In the genomic region with DNA sequence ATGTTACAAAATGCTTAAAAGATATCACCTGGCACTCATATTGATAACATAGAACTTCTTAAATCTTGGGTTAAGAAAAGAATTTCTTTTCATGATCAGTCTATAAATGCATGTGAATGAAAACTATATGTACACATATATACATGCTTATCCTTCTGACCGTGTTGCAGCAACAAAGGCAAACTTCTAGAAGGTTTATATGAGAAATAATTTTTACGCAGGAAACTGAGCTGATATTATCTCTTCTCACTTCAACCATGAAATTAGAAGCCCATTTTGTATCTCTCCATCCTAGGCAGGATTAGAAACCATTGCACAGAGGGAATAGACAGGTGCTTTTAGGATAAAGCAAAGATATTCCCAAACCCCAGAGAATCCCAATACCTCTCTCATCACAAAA, we compare ENCODE assay signal across 3 cellular contexts.
TF ChIP-seq lines count a peak whose summit lies in the region.

No MANE protein-coding gene starts in this region.

TF ChIP-seq in liver, 16 proteins besides CTCF, POLR2A, EP300 and RAD21 (continued from another document):
- TF ChIP-seq ATF3 (IDR thresholded peaks at IDR 0.05) (no peak), FOXA1 (IDR thresholded peaks at IDR 0.05) (no peak), ZBTB33 (IDR thresholded peaks at IDR 0.05) (no peak), GABPA (IDR thresholded peaks at IDR 0.05 in 1 of 2, conservative IDR thresholded peaks at IDR 0.05 in 1 of 2) (no peak), YY1 (IDR thresholded peaks at IDR 0.05) (no peak), NR2F2 (IDR thresholded peaks at IDR 0.05) (no peak), SP1 (IDR thresholded peaks at IDR 0.05) (no peak), HNF4G (IDR thresholded peaks at IDR 0.05) (no peak)
- TF ChIP-seq, protein P1, sequence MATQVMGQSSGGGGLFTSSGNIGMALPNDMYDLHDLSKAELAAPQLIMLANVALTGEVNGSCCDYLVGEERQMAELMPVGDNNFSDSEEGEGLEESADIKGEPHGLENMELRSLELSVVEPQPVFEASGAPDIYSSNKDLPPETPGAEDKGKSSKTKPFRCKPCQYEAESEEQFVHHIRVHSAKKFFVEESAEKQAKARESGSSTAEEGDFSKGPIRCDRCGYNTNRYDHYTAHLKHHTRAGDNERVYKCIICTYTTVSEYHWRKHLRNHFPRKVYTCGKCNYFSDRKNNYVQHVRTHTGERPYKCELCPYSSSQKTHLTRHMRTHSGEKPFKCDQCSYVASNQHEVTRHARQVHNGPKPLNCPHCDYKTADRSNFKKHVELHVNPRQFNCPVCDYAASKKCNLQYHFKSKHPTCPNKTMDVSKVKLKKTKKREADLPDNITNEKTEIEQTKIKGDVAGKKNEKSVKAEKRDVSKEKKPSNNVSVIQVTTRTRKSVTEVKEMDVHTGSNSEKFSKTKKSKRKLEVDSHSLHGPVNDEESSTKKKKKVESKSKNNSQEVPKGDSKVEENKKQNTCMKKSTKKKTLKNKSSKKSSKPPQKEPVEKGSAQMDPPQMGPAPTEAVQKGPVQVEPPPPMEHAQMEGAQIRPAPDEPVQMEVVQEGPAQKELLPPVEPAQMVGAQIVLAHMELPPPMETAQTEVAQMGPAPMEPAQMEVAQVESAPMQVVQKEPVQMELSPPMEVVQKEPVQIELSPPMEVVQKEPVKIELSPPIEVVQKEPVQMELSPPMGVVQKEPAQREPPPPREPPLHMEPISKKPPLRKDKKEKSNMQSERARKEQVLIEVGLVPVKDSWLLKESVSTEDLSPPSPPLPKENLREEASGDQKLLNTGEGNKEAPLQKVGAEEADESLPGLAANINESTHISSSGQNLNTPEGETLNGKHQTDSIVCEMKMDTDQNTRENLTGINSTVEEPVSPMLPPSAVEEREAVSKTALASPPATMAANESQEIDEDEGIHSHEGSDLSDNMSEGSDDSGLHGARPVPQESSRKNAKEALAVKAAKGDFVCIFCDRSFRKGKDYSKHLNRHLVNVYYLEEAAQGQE (IDR thresholded peaks at IDR 0.05), result no peak

TF ChIP-seq in HepG2, 621 proteins besides CTCF, POLR2A, EP300 and RAD21 (continued from another document and continues in another):
- no peak for TF ChIP-seq HBP1 (CRISPR knock-in tag; IDR thresholded peaks at IDR 0.05; ENCODE audit: low read depth)
- no peak for TF ChIP-seq ATM (IDR thresholded peaks at IDR 0.05; ENCODE audit: borderline replicate concordance)
- no peak for TF ChIP-seq ZNF318 (CRISPR knock-in tag; IDR thresholded peaks at IDR 0.05)

TF ChIP-seq in neural cell, 6 proteins besides CTCF, POLR2A, EP300 and RAD21 (continued from another document):
- TF ChIP-seq, protein P1 (IDR thresholded peaks at IDR 0.05; ENCODE audit: borderline replicate concordance), result no peak
- TF ChIP-seq POLR2AphosphoS5 (IDR thresholded peaks at IDR 0.05), result no peak
- TF ChIP-seq EZH2 (IDR thresholded peaks at IDR 0.05; ENCODE audit: borderline replicate concordance, insufficient read depth, low read length, poor library complexity, severe bottlenecking), result no peak
- no peak for TF ChIP-seq SMC3 (conservative IDR thresholded peaks at IDR 0.05; ENCODE audit: poor library complexity)
- TF ChIP-seq MXI1 (conservative IDR thresholded peaks at IDR 0.05; ENCODE audit: poor library complexity, severe bottlenecking), result no peak
TF ChIP-seq in neural cell: peak in this region for 0.
